ENCODE assay signal across 8 cellular contexts in the genomic region with DNA sequence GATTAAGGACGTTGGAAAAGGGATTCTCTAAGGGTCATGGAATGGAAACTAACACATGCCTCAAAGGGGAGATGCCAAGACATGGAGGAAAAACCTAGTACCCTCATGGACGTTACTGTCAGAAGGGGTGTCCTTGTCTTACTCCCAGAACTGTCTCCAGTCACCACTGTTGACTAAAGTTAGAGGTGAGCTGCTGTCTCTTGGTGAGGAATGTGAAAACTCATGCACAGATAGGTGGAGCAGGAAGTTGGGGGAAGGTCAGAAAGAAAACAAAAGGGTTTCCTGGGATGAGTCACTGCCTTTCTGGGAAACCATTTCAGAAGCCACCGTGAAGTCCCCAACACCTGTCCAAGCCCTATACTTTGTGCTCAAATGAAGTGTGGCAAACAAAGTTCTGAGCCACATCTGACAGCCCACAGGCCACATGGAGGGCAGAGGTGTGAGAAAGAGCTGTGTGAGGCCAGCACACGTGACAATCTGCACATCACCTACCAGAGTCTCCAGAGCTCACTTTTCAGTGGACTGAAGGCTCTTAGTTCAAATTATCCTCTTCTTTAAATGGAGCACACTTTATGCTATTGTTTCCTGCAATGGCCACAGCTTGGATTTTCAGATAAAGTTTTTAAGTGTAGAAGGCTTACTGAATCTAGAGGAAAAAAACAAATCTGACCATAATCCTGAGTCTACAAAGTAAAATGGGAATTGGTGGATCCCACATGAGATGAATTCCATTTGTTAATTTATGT.
DNase-seq lines count a peak whose midpoint lies in the region; ATAC-seq lines count a peak whose summit lies in the region.

No MANE protein-coding gene starts in this region.

- ATAC-seq in GM19328 (IDR thresholded peaks at IDR 0.05; ENCODE audit: unreplicated experiment) (peak; percentile 72), HG03103 (IDR thresholded peaks at IDR 0.05; ENCODE audit: low read depth, unreplicated experiment) (peak; percentile 78), esophagus mucosa (peak; percentile 94)

- DNase-seq in activated CD4-positive, alpha-beta T cell treated with anti-CD3 and anti-CD28 coated beads for 4 hours: peak; percentile 37 to 54
- DNase-seq in stimulated activated CD8-positive, alpha-beta memory T cell treated with anti-CD3 and anti-CD28 coated beads, Interleukin-7, amount 100 ng/mL, for 24 hours (ENCODE audit: low read depth): peak; percentile 31
- DNase-seq in cerebellar cortex (ENCODE audit: low spot score) (no peak), NCI-H1105 (lab: John Stamatoyannopoulos, UW) (no peak), NCI-H1048 (lab: John Stamatoyannopoulos, UW) (no peak)

Comparison
In these comparisons a context has a peak if more than half of its experiments do, and no peak if none do; other contexts are left out.
1. DNase-seq: peak in activated CD4-positive, alpha-beta T cell treated with anti-CD3 and anti-CD28 coated beads for 4 hours (2 of 2) and stimulated activated CD8-positive, alpha-beta memory T cell treated with anti-CD3 and anti-CD28 coated beads, Interleukin-7, amount 100 ng/mL, for 24 hours (single experiment); none in cerebellar cortex (single experiment), NCI-H1105 (single experiment) and NCI-H1048 (single experiment).
2. Peak in every context shown above with its lines, with median percentiles within 50 percentile points of each other: ATAC-seq.